In the genomic region with DNA sequence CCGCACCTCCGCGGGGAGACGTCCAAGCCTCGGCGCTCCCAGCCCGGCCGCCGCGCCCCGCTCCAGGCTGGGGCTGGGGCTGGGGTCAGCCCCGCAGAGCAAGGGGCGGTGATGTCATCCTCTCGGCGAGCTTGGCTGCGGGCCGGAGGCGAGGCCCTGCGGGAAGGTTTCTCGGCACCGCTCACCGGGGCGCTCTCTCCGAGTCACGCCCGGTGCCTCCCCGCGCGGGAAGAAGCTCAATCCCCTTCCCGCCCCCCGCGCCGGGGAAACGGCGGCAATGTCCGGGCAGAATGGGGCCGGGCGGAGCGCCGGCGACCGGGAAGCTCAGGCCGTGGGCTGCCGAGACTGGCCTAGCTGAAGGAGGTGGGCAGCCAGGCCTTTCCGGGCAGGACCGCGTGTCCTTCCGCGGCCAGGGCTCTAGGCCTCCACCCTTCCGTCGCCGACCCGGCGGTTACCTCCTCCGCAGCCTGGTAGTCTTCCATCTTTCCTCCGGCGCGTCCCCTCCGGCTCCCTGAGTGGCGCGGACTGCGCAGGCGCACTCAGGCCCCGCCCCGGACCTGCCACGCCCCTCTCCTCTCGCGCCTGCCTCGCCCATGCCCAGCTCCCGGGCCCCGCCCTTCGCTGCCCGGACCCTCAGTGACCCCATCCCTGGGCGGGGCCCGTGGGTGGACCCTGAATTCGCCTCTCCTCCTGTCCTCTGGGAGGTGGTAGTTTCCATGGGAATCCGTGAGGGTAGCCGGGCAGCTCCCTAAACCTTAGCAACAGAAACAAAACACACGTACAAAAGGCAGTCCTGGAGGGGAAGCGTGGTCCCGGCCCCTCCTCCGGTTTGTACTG, we compare ENCODE assay signal across 8 cellular contexts. TPM values are rescaled to one million over a fixed set of nuclear protein-coding genes. Genes with fewer than 3 reads are reported as not detected.
DNase-seq lines count a peak whose midpoint lies in the region; ATAC-seq and TF ChIP-seq lines count a peak whose summit lies in the region.

A gene (minus strand): TSS at position 517 of the 837 bp plus-strand sequence. CDS start 35 bp downstream, at position 482.

- BruUV-seq in PC-3 (replicated peaks; lab: Mats Ljungman, UMichigan) = no TSS peak

- H3K36me3 ChIP-seq in PC-3 (ENCODE audit: low read depth, low read length) = no peaks in the 10 kb centered on the region
- peaks cover 0 to 7% of the 10 kb centered on the region in 2 donors for H3K36me3 ChIP-seq in esophagus (ENCODE audit: control insufficient read depth in 2 of 2, insufficient read depth in 2 of 2, low read length in 1 of 2)
- no peaks in the 10 kb centered on the region for H3K36me3 ChIP-seq in mucosa of stomach (ENCODE audit: control insufficient read depth, insufficient read depth, low read length)

- 0 to 1% methylated on average over 71 to 82 of the region's 82 CpGs for WGBS in esophagus, 2 donors

- peak within 1 kb of the TSS; percentile 98 for H3K4me3 Mint-ChIP-seq in activated T-cell treated with anti-CD3 and anti-CD28 coated beads, Interleukin-2, amount 50 U/mL, for 4 hours

- H3K9me3 ChIP-seq in PC-3 (ENCODE audit: low read length) (no peaks in the 10 kb centered on the region), esophagus (ENCODE audit: control insufficient read depth in 2 of 2, insufficient read depth in 1 of 2, low read depth in 1 of 2, low read length in 1 of 2) (no peaks in the 10 kb centered on the region), mucosa of stomach (ENCODE audit: control insufficient read depth, low read length) (no peaks in the 10 kb centered on the region)

- peak; percentile 79 for DNase-seq in DMS 273 treated with DMSO at 0.1 percent for 48 hours (lab: John Stamatoyannopoulos, UW)
- DNase-seq in HuH-7 (ENCODE audit: low spot score) = peak; percentile 99
- peak; percentile 88 for DNase-seq in PC-3
- peak; percentile 83 for DNase-seq in activated T-cell treated with anti-CD3 and anti-CD28 coated beads, Interleukin-2, amount 50 U/mL, for 4 hours
- DNase-seq in stimulated activated CD8-positive, alpha-beta memory T cell treated with anti-CD3 and anti-CD28 coated beads, Interleukin-7, amount 100 ng/mL, for 1 hour (ENCODE audit: low read depth in 2 of 2) = peak; percentile 71 to 77

- peak within 1 kb of the TSS; percentile 64 for H2AFZ ChIP-seq in PC-3 (ENCODE audit: low read length)

- peaks cover 27% of the 10 kb centered on the region for H3K36me3 Mint-ChIP-seq in activated T-cell treated with anti-CD3 and anti-CD28 coated beads, Interleukin-2, amount 50 U/mL, for 4 hours (ENCODE audit: insufficient read depth)

- H3K9ac ChIP-seq in PC-3 (ENCODE audit: low read length) (peak within 1 kb of the TSS; percentile 99), mucosa of stomach (ENCODE audit: low read length) (peak within 1 kb of the TSS; percentile 95)

- H3K27ac ChIP-seq in PC-3 (ENCODE audit: low read length) (peak within 1 kb of the TSS; percentile 93), esophagus (ENCODE audit: low read depth in 2 of 2, low read length in 1 of 2) (peak within 1 kb of the TSS; percentile 97 to 99)

- peak within 1 kb of the TSS; percentile 90 for H3K4me2 ChIP-seq in PC-3 (ENCODE audit: low read length)

- intact Hi-C loops in PC-3 (cut with micrococcal nuclease) = loop anchor here (5.0 kb wide), 2 partner anchors 43 to 208 kb away; no protein-coding TSS in a partner anchor

- peaks cover 78% of the 10 kb centered on the region for H3K4me1 Mint-ChIP-seq in activated T-cell treated with anti-CD3 and anti-CD28 coated beads, Interleukin-2, amount 50 U/mL, for 4 hours (ENCODE audit: low read depth)

- POLR2A ChIA-PET in PC-3 (lab: Charles Lee; ENCODE audit: unreplicated experiment) = interaction anchor here (0.6 to 0.8 kb wide), 4 partner anchors 18 to 1281 kb away, joined by 3 to 4 read pairs (median 3); no protein-coding TSS in a partner anchor

- no peaks in the 10 kb centered on the region for H3K27me3 Mint-ChIP-seq in activated T-cell treated with anti-CD3 and anti-CD28 coated beads, Interleukin-2, amount 50 U/mL, for 4 hours (ENCODE audit: low read depth)

- peaks cover 47% of the 10 kb centered on the region for H3K79me2 ChIP-seq in PC-3 (ENCODE audit: low read length)

- H3K9me3 Mint-ChIP-seq in activated T-cell treated with anti-CD3 and anti-CD28 coated beads, Interleukin-2, amount 50 U/mL, for 4 hours = no peaks in the 10 kb centered on the region

- H4K20me1 ChIP-seq in PC-3 (ENCODE audit: low read length) = peaks cover 4% of the 10 kb centered on the region; the same call in 1 of the 2 replicates

- no peak for TF ChIP-seq CTCF in PC-3 (conservative IDR thresholded peaks at IDR 0.05; ENCODE audit: low read depth, low read length)

- peaks cover 53% of the 10 kb centered on the region for H3K4me1 ChIP-seq in PC-3 (ENCODE audit: insufficient read depth, low read length)
- peaks cover 0 to 2% of the 10 kb centered on the region in 2 donors for H3K4me1 ChIP-seq in esophagus (ENCODE audit: control insufficient read depth in 2 of 2, insufficient read depth in 2 of 2, low read length in 1 of 2)
- H3K4me1 ChIP-seq in mucosa of stomach (ENCODE audit: control insufficient read depth, insufficient read depth, low read length) = peaks cover 31% of the 10 kb centered on the region

- ATAC-seq in GM21447 (IDR thresholded peaks at IDR 0.05; ENCODE audit: unreplicated experiment) (peak; percentile 39), PC-3 (peak; percentile 63)
- ATAC-seq in activated T-cell treated with anti-CD3 and anti-CD28 coated beads, Interleukin-2, amount 50 U/mL, for 4 hours = peak; percentile 66

- H3K4me3 ChIP-seq in PC-3 (ENCODE audit: low read length) = peak within 1 kb of the TSS; percentile 96
- H3K4me3 ChIP-seq in esophagus (ENCODE audit: low read depth in 1 of 2, low read length in 2 of 2) = peak within 1 kb of the TSS; percentile 71 to 99
- H3K4me3 ChIP-seq in mucosa of stomach (ENCODE audit: low read length) = peak within 1 kb of the TSS; percentile 70

- no peaks in the 10 kb centered on the region for H3K27me3 ChIP-seq in PC-3 (ENCODE audit: low read length)
- H3K27me3 ChIP-seq in esophagus (ENCODE audit: control insufficient read depth in 1 of 2, insufficient read depth in 2 of 2, low read length in 2 of 2) = no peaks in the 10 kb centered on the region
- no peaks in the 10 kb centered on the region for H3K27me3 ChIP-seq in mucosa of stomach (ENCODE audit: control insufficient read depth, insufficient read depth, low read length)

- H3F3A ChIP-seq in PC-3 (ENCODE audit: low read length, unreplicated experiment) = no peaks in the 10 kb centered on the region

- CTCF ChIA-PET in PC-3 (lab: Charles Lee) = interaction anchor here (0.5 to 1.4 kb wide), 3 partner anchors 15 to 242 kb away, joined by 3 to 8 read pairs (median 3); no protein-coding TSS in a partner anchor

- H3K9me2 ChIP-seq in PC-3 (replicated peaks; ENCODE audit: low read length) = no peaks in the 10 kb centered on the region

RNA-seq across cellular contexts. Expression of the gene that starts here (rescaled TPM):
- 35.0 and 50.5 TPM in 2 replicates for total RNA-seq in PC-3 (2014; rRNA removed)
- total RNA-seq in activated T-cell treated with anti-CD3 and anti-CD28 coated beads, Interleukin-2, amount 50 U/mL, for 4 hours = 10 to 100 TPM; 57.5 to 67.1 (median 64.9) TPM
- 100 to 1,000 TPM; 168 to 183 TPM for polyA plus RNA-seq in esophagus

Comparison
In these comparisons a context has a peak if more than half of its experiments do, and no peak if none do; other contexts are left out.
1. Peak in every context shown above with its lines: DNase-seq, ATAC-seq, H3K4me3 ChIP-seq and H3K27ac ChIP-seq.